23 cellular contexts compared by ENCODE assay signal in genomic region chr6:38587766-38588362, GRCh38.
"Had no signal": no experiment of that assay in that cellular context is flagged by ENCODE, and none has a peak within 500 bp of the region (broad histone marks: within the 10 kb centered on the region; RNA-seq: fewer than 3 reads in every experiment).

No MANE protein-coding gene starts in this region.

- H3K4me3 ChIP-seq: adrenal gland, ascending aorta, breast epithelium, esophagus squamous epithelium, gastroesophageal sphincter, sigmoid colon, spleen, upper lobe of right lung had no signal

- H3K9me3 ChIP-seq: adrenal gland, ascending aorta, breast epithelium, esophagus squamous epithelium, gastroesophageal sphincter, sigmoid colon, spleen, upper lobe of right lung had no signal

- H3K4me1 ChIP-seq: ascending aorta, breast epithelium, esophagus squamous epithelium, gastroesophageal sphincter, sigmoid colon, spleen, upper lobe of right lung had no signal

- H3K36me3 ChIP-seq: breast epithelium had no signal

- H3K27ac ChIP-seq: adrenal gland, ascending aorta, breast epithelium, esophagus squamous epithelium, gastroesophageal sphincter, parathyroid adenoma, sigmoid colon, spleen, upper lobe of right lung, VCaP had no signal

- H3K27me3 ChIP-seq: adrenal gland, ascending aorta, breast epithelium, esophagus squamous epithelium, gastroesophageal sphincter, sigmoid colon, spleen, upper lobe of right lung had no signal

- H3K79me2 ChIP-seq: parathyroid adenoma had no signal

- H3K9ac ChIP-seq: parathyroid adenoma had no signal

- ATAC-seq: activated CD4-positive, CD25-positive, alpha-beta regulatory T cell treated with anti-CD3 and anti-CD28 coated beads, Interleukin-2, amount 50 U/mL, for 24 hours; gastroesophageal sphincter; SK-N-SH treated with all-trans-retinoic acid at 6 μM for 48 hours; stimulated activated naive CD8-positive, alpha-beta T cell treated with anti-CD3 and anti-CD28 coated beads, Interleukin-15, Interleukin-2, amounts not matched to agents 100 U/mL and 50 U/mL, for 24 hours; T-cell; upper lobe of right lung had no signal

- DNase-seq: activated CD4-positive, alpha-beta memory T cell treated with anti-CD3 and anti-CD28 coated beads, Interleukin-2, amount 10 ng/mL, durations not matched to agents 7 days and 5 days; activated CD4-positive, alpha-beta T cell treated with anti-CD3 and anti-CD28 coated beads, Interleukin-2, amount 10 ng/mL, durations not matched to agents 24 days and 14 days; activated naive CD4-positive, alpha-beta T cell; activated T-cell treated with anti-CD3 and anti-CD28 coated beads for 4 hours; adrenal gland; cerebellar nuclear complex; cortex of kidney; endodermal cell; esophagus squamous epithelium; immature natural killer cell; sigmoid colon; spleen; stimulated activated CD4-positive, alpha-beta T cell treated with anti-CD3 and anti-CD28 coated beads, Interleukin-4, amount 100 ng/mL, for 1 hour; stimulated activated naive CD8-positive, alpha-beta T cell treated with anti-CD3 and anti-CD28 coated beads, Interleukin-15, Interleukin-2, amounts not matched to agents 100 U/mL and 50 U/mL, for 24 hours; T-cell; upper lobe of right lung had no signal

- H2AFZ ChIP-seq: parathyroid adenoma had no signal
